Comparison of ENCODE assay signal across 6 cellular contexts in the genomic region with DNA sequence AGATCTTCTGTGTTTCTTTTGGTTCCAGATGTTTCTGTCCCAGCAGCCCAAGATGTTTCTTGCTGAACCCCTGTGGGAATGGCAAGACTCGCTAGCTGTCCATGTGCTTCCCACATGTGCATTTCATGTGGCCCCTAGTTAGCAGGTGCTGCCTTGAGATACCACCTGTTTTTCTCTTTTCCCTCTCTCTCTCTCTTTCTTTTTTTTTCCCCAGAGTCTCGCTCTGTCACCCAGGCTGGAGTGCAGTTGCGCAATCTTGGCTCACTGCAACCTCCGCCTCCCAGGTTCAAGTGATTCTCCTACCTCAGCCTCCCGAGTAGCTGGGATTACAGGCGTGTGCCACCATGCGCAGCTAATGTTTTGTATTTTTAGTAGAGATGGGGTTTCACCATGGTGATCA. TPM values are rescaled to one million over a fixed set of nuclear protein-coding genes. Genes with fewer than 3 reads are reported as not detected.
DNase-seq lines count a peak whose midpoint lies in the region; ATAC-seq, FAIRE-seq and TF ChIP-seq lines count a peak whose summit lies in the region.
"Not testable (repeated sequence)": the region's sequence is repeated elsewhere in the genome, so short reads cannot be mapped to it uniquely, and the experiment has no call there.

No MANE protein-coding gene starts in this region.

- POLR2A ChIA-PET in K562 (lab: Yijun Ruan, JAX), result not testable (repeated sequence)

- H3K27me3 Mint-ChIP-seq in endodermal cell (ENCODE audit: insufficient read depth), result not testable (repeated sequence)
- peaks cover 30% of the 10 kb centered on the region for H3K27me3 Mint-ChIP-seq in type B pancreatic cell

- not testable (repeated sequence) for H3K79me2 ChIP-seq in K562 (ENCODE audit: control insufficient read depth, insufficient read depth, low read length)

- H3K4me1 ChIP-seq in K562 (replicated peaks in 1 of 2; ENCODE audit: control insufficient read depth in 2 of 2, insufficient read depth in 2 of 2, low read length in 2 of 2); endodermal cell (ENCODE audit: control insufficient read depth, insufficient read depth, low read length): not testable (repeated sequence)

- not testable (repeated sequence) for H3K4me1 Mint-ChIP-seq in endodermal cell; type B pancreatic cell (ENCODE audit: unreplicated experiment)

- not testable (repeated sequence) for H3K27ac ChIP-seq in K562 (ENCODE audit: extremely low read depth, low read depth, low read length); endodermal cell (ENCODE audit: low read depth, low read length)

- not testable (repeated sequence) for TF ChIP-seq RAD21 in K562 (CRISPR knock-in tag; conservative IDR thresholded peaks at IDR 0.05 in 1 of 2, IDR thresholded peaks at IDR 0.05 in 1 of 2)

- 5% methylated on average over 6 of the region's 7 CpGs for WGBS in K562 (ENCODE audit: insufficient coverage, low coverage, missing lambda C conversion rate)
- 91 to 100% methylated on average over 2 to 7 of the region's 7 CpGs for WGBS in endodermal cell (ENCODE audit: insufficient coverage in 1 of 2, insufficient read length in 1 of 2), 2 experiments

- H3K36me3 Mint-ChIP-seq in endodermal cell (ENCODE audit: low read depth); type B pancreatic cell: not testable (repeated sequence)

- not testable (repeated sequence) for H3K36me3 ChIP-seq in K562 (ENCODE audit: control insufficient read depth, insufficient read depth, low read length); endodermal cell (ENCODE audit: control insufficient read depth, insufficient read depth, low read length)

- H3K4me3 ChIP-seq in K562; endodermal cell (ENCODE audit: low read length): not testable (repeated sequence)

- FAIRE-seq in K562 (lab: Jason Lieb, UNC), result not testable (repeated sequence)

- H4K20me1 ChIP-seq in K562 (replicated peaks; ENCODE audit: control insufficient read depth, insufficient read depth, low read length), result not testable (repeated sequence)

- CTCF ChIA-PET in K562 (lab: Yijun Ruan, JAX; ENCODE audit: low intra/inter-chr PET ratio), result not testable (repeated sequence)

- not testable (repeated sequence) for H3K9ac ChIP-seq in K562 (ENCODE audit: insufficient read depth in 1 of 2, low read depth in 2 of 2, low read length in 2 of 2); endodermal cell (ENCODE audit: extremely low read depth, low read length, poor library complexity, severe bottlenecking)

- BruUV-seq in K562 (replicated peaks; lab: Mats Ljungman, UMichigan), result not testable (repeated sequence)

- intact Hi-C loops in K562 (cut with micrococcal nuclease), result not testable (repeated sequence)

- ATAC-seq in K562, result not testable (repeated sequence)

- not testable (repeated sequence) for TF ChIP-seq EP300 in K562 (IDR thresholded peaks at IDR 0.05; ENCODE audit: low read length)

- DNase-seq in GM20000 (ENCODE audit: low spot score), result peak; percentile 9
- peak; percentile 30 for DNase-seq in NCI-H2171 treated with DMSO at 0.1 percent for 48 hours (lab: John Stamatoyannopoulos, UW)
- DNase-seq in activated CD8-positive, alpha-beta memory T cell treated with anti-CD3 and anti-CD28 coated beads, Interleukin-2, amount 50 U/mL, for 48 hours, result peak; percentile 26
- not testable (repeated sequence) for DNase-seq in K562 (ENCODE audit: extremely low read depth in 1 of 4, low spot score in 3 of 4)
- peak; percentile 13 for DNase-seq in endodermal cell
- peak; percentile 8 for DNase-seq in type B pancreatic cell (ENCODE audit: extremely low spot score, unreplicated experiment)

- not testable (repeated sequence) for H3K9me3 ChIP-seq in K562 (replicated peaks; ENCODE audit: control insufficient read depth, insufficient read depth, low read depth, low read length); endodermal cell (ENCODE audit: control insufficient read depth, low read length)

- not testable (repeated sequence) for H3K9me3 Mint-ChIP-seq in endodermal cell, type B pancreatic cell

- not testable (repeated sequence) for H2AFZ ChIP-seq in K562 (ENCODE audit: low read depth, low read length)

- H3K27me3 ChIP-seq in K562 (ENCODE audit: control insufficient read depth in 2 of 2, insufficient read depth in 2 of 2, low read length in 2 of 2), result peaks cover 23 to 54% of the 10 kb centered on the region in 2 experiments; a peak in 4 of 5 replicates
- H3K27me3 ChIP-seq in endodermal cell (ENCODE audit: control insufficient read depth, insufficient read depth, low read length, poor library complexity, severe bottlenecking), result not testable (repeated sequence)

- TF ChIP-seq POLR2A in K562 (conservative IDR thresholded peaks at IDR 0.05), result not testable (repeated sequence)

- H3K9me1 ChIP-seq in K562 (ENCODE audit: control insufficient read depth, insufficient read depth, low read length), result not testable (repeated sequence)

- in situ Hi-C loops in K562 (cut with MboI), result not testable (repeated sequence)

- H3K4me2 ChIP-seq in K562 (ENCODE audit: insufficient read depth, low read length), result not testable (repeated sequence)

- not testable (repeated sequence) for TF ChIP-seq CTCF in GM20000 (IDR thresholded peaks at IDR 0.05; ENCODE audit: extremely low read depth, missing control alignments); K562 (IDR thresholded peaks at IDR 0.05 in 2 of 3, conservative IDR thresholded peaks at IDR 0.05 in 1 of 3; ENCODE audit: insufficient read depth in 2 of 3, low read depth in 1 of 3, low read length in 3 of 3); endodermal cell (conservative IDR thresholded peaks at IDR 0.05); type B pancreatic cell (conservative IDR thresholded peaks at IDR 0.05)

- H3K4me3 Mint-ChIP-seq in endodermal cell, type B pancreatic cell: not testable (repeated sequence)

- H3K27ac Mint-ChIP-seq in endodermal cell, type B pancreatic cell: not testable (repeated sequence)

RNA-seq across cellular contexts. Expression of gene IRF8, which starts 40.4 kb away (rescaled TPM):
- total RNA-seq in K562 (2011; cell fraction: chromatin; rRNA removed; ENCODE audit: low replicate concordance), result not detected in 2 replicates
- total RNA-seq in K562 (2011; cell fraction: nucleolus; rRNA removed), result not detected in 2 replicates
- total RNA-seq in K562 (2011; cell fraction: nucleoplasm; rRNA removed), result not detected in 2 replicates
- total RNA-seq in K562 (2014; rRNA removed), result not detected in 2 replicates
- total RNA-seq in K562 (2014; rRNA removed; fragmentation: Illumina TruSeq; extraction: Trizol), result not detected in 2 replicates
- total RNA-seq in K562 (2015; rRNA removed; fragmentation: Illumina TruSeq; extraction: Trizol), result not detected in 2 replicates
- 0.65 and 0.98 TPM in 2 replicates for total RNA-seq in K562 (2021)
- not detected in 2 replicates for polyA plus RNA-seq in K562 (2011; rRNA removed)
- not detected in 2 replicates for polyA plus RNA-seq in K562 (2011; cell fraction: cytosol; rRNA removed)
- not detected in 2 replicates for polyA plus RNA-seq in K562 (2011; cell fraction: nucleus; rRNA removed)
- not detected in 2 replicates for polyA plus RNA-seq in K562 (2012)
- polyA plus RNA-seq in K562 (2014; fragmentation: Illumina TruSeq; extraction: Trizol), result 0.07 TPM in 1 of 2 replicates, not detected in the other
- not detected for polyA plus RNA-seq in K562 (2014; fragmentation: Nextera tagmentation; extraction: Ambion mirVana)
- 0.01 and 0.03 TPM in 2 replicates for polyA plus RNA-seq in K562 (2014; rRNA removed)
- not detected in 2 replicates for polyA minus RNA-seq in K562 (2011; rRNA and poly(A)+ RNA removed)
- not detected in 2 replicates for polyA minus RNA-seq in K562 (2011; cell fraction: cytosol; rRNA and poly(A)+ RNA removed)
- polyA minus RNA-seq in K562 (2011; cell fraction: nucleus; rRNA and poly(A)+ RNA removed), result not detected in 2 replicates
- under 1 TPM; 0.24 to 0.75 TPM for total RNA-seq in endodermal cell
- polyA plus RNA-seq in endodermal cell (2013, experiment 1 of 2), result 0.64 TPM
- polyA plus RNA-seq in endodermal cell (2013, experiment 2 of 2), result 0.21 TPM
- 12.6 and 21.0 TPM in 2 replicates for total RNA-seq in type B pancreatic cell (ENCODE audit: low replicate concordance)

RNA-seq across cellular contexts. Expression of gene COX4I1, which starts 59.1 kb away (rescaled TPM):
- 142 and 234 TPM in 2 replicates for total RNA-seq in K562 (2011; cell fraction: chromatin; rRNA removed; ENCODE audit: low replicate concordance)
- total RNA-seq in K562 (2011; cell fraction: nucleolus; rRNA removed), result 377 and 464 TPM in 2 replicates
- total RNA-seq in K562 (2011; cell fraction: nucleoplasm; rRNA removed), result 382 and 397 TPM in 2 replicates
- total RNA-seq in K562 (2014; rRNA removed), result 941 and 994 TPM in 2 replicates
- 526 and 685 TPM in 2 replicates for total RNA-seq in K562 (2014; rRNA removed; fragmentation: Illumina TruSeq; extraction: Trizol)
- total RNA-seq in K562 (2015; rRNA removed; fragmentation: Illumina TruSeq; extraction: Trizol), result 613 and 651 TPM in 2 replicates
- 827 and 832 TPM in 2 replicates for total RNA-seq in K562 (2021)
- 1,032 and 1,039 TPM in 2 replicates for polyA plus RNA-seq in K562 (2011; rRNA removed)
- polyA plus RNA-seq in K562 (2011; cell fraction: cytosol; rRNA removed), result 957 and 1,096 TPM in 2 replicates
- polyA plus RNA-seq in K562 (2011; cell fraction: nucleus; rRNA removed), result 594 and 697 TPM in 2 replicates
- polyA plus RNA-seq in K562 (2012), result 796 and 1,103 TPM in 2 replicates
- 1,040 and 1,078 TPM in 2 replicates for polyA plus RNA-seq in K562 (2014; fragmentation: Illumina TruSeq; extraction: Trizol)
- 1,000 to 10,000 TPM; 1,936 to 2,356 TPM for polyA plus RNA-seq in K562 (2014; fragmentation: Nextera tagmentation; extraction: Ambion mirVana)
- polyA plus RNA-seq in K562 (2014; rRNA removed), result 1,078 and 1,164 TPM in 2 replicates
- polyA minus RNA-seq in K562 (2011; rRNA and poly(A)+ RNA removed), result 533 and 536 TPM in 2 replicates
- 193 and 209 TPM in 2 replicates for polyA minus RNA-seq in K562 (2011; cell fraction: cytosol; rRNA and poly(A)+ RNA removed)
- 68.0 and 114 TPM in 2 replicates for polyA minus RNA-seq in K562 (2011; cell fraction: nucleus; rRNA and poly(A)+ RNA removed)
- 100 to 1,000 TPM; 436 to 471 TPM for total RNA-seq in endodermal cell
- polyA plus RNA-seq in endodermal cell (2013, experiment 1 of 2), result 553 TPM
- polyA plus RNA-seq in endodermal cell (2013, experiment 2 of 2), result 508 TPM
- total RNA-seq in type B pancreatic cell (ENCODE audit: low replicate concordance), result 524 and 674 TPM in 2 replicates

RNA-seq across cellular contexts. Expression of gene EMC8, which starts 59.2 kb away (rescaled TPM):
- 39.0 and 71.6 TPM in 2 replicates for total RNA-seq in K562 (2011; cell fraction: chromatin; rRNA removed; ENCODE audit: low replicate concordance)
- total RNA-seq in K562 (2011; cell fraction: nucleolus; rRNA removed), result 55.5 and 57.1 TPM in 2 replicates
- 52.4 and 64.5 TPM in 2 replicates for total RNA-seq in K562 (2011; cell fraction: nucleoplasm; rRNA removed)
- total RNA-seq in K562 (2014; rRNA removed), result 81.8 and 86.4 TPM in 2 replicates
- 36.4 and 48.6 TPM in 2 replicates for total RNA-seq in K562 (2014; rRNA removed; fragmentation: Illumina TruSeq; extraction: Trizol)
- 49.9 and 56.4 TPM in 2 replicates for total RNA-seq in K562 (2015; rRNA removed; fragmentation: Illumina TruSeq; extraction: Trizol)
- 60.8 and 71.9 TPM in 2 replicates for total RNA-seq in K562 (2021)
- polyA plus RNA-seq in K562 (2011; rRNA removed), result 45.2 and 54.7 TPM in 2 replicates
- polyA plus RNA-seq in K562 (2011; cell fraction: cytosol; rRNA removed), result 64.7 and 82.3 TPM in 2 replicates
- polyA plus RNA-seq in K562 (2011; cell fraction: nucleus; rRNA removed), result 50.0 and 69.2 TPM in 2 replicates
- 35.1 and 36.5 TPM in 2 replicates for polyA plus RNA-seq in K562 (2012)
- polyA plus RNA-seq in K562 (2014; fragmentation: Illumina TruSeq; extraction: Trizol), result 32.7 and 39.8 TPM in 2 replicates
- 10 to 100 TPM; 11.4 to 14.0 TPM for polyA plus RNA-seq in K562 (2014; fragmentation: Nextera tagmentation; extraction: Ambion mirVana)
- polyA plus RNA-seq in K562 (2014; rRNA removed), result 61.7 and 69.1 TPM in 2 replicates
- 35.1 and 58.8 TPM in 2 replicates for polyA minus RNA-seq in K562 (2011; rRNA and poly(A)+ RNA removed)
- 45.7 and 51.0 TPM in 2 replicates for polyA minus RNA-seq in K562 (2011; cell fraction: cytosol; rRNA and poly(A)+ RNA removed)
- polyA minus RNA-seq in K562 (2011; cell fraction: nucleus; rRNA and poly(A)+ RNA removed), result 26.1 and 37.0 TPM in 2 replicates
- 10 to 100 TPM; 60.1 to 67.6 TPM for total RNA-seq in endodermal cell
- 39.9 TPM for polyA plus RNA-seq in endodermal cell (2013, experiment 1 of 2)
- 37.1 TPM for polyA plus RNA-seq in endodermal cell (2013, experiment 2 of 2)
- total RNA-seq in type B pancreatic cell (ENCODE audit: low replicate concordance), result 34.8 and 41.4 TPM in 2 replicates
